9 cellular contexts compared by ENCODE assay signal in the genomic region with DNA sequence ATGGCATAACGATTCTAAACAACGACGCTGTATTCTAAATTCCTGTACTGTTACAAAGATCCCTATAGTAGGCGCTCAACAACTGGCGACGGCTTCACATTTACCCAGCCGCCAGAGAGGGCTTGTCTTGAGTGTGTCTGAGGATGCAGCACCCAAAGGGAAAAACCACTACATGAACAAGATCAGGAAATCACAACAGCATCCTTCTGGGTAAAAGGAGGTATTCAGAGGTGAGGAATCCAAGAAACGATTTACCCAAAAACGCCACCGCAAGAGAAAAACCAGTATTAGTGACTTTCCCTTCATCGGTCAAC. TPM values are rescaled to one million over a fixed set of nuclear protein-coding genes. Genes with fewer than 3 reads are reported as not detected.
DNase-seq lines count a peak whose midpoint lies in the region; ATAC-seq, FAIRE-seq and TF ChIP-seq lines count a peak whose summit lies in the region.
"Had no signal": no experiment of that assay in that cellular context is flagged by ENCODE, and none has a peak within 500 bp of the region (broad histone marks: within the 10 kb centered on the region; RNA-seq: fewer than 3 reads in every experiment).

No MANE protein-coding gene starts in this region.

- peak overlapping the region; percentile 93 for H3K4me3 ChIP-seq in BJ (ENCODE audit: low read depth, low read length)
- peak overlapping the region; percentile 65 to 94 (median 86) for H3K4me3 ChIP-seq in HepG2 (replicated peaks in 1 of 3; ENCODE audit: insufficient read depth in 1 of 3, low read depth in 2 of 3, low read length in 3 of 3)

- H3K36me3 ChIP-seq in BJ (ENCODE audit: control insufficient read depth, insufficient read depth, low read length) (no peaks in the 10 kb centered on the region), HepG2 (replicated peaks in 1 of 2; ENCODE audit: control insufficient read depth in 1 of 2, insufficient read depth in 2 of 2, low read length in 2 of 2) (no peaks in the 10 kb centered on the region)

- POLR2A ChIA-PET in BJ (lab: Charles Lee) (no interaction called here), HepG2 (lab: Yijun Ruan, JAX) (interaction anchor here (0.7 kb wide), 1 partner anchor 29 kb away, joined by 3 read pairs; no protein-coding TSS in a partner anchor)

- peak; percentile 82 for TF ChIP-seq CTCF in BJ (IDR thresholded peaks at IDR 0.05; ENCODE audit: insufficient read depth, low read depth, low read length)
- TF ChIP-seq CTCF in HepG2 (CRISPR knock-in tag; IDR thresholded peaks at IDR 0.05) = peak; percentile 74

- ATAC-seq in GM19035 (IDR thresholded peaks at IDR 0.05; ENCODE audit: unreplicated experiment) (peak; percentile 79), HG03354 (IDR thresholded peaks at IDR 0.05; ENCODE audit: poor library complexity, severe bottlenecking, unreplicated experiment) (peak; percentile 82), HepG2 (peak; percentile 88)

- CTCF ChIA-PET in BJ (lab: Yijun Ruan, JAX) = interaction anchor here (0.6 to 1.4 kb wide), 6 partner anchors 9 to 1171 kb away, joined by 3 to 4 read pairs (median 3); a partner anchor contains a TSS
- CTCF ChIA-PET in HepG2 (lab: Yijun Ruan, JAX; ENCODE audit: low intra/inter-chr PET ratio, low total read pairs) = interaction anchor here (2.8 kb wide), 1 partner anchor 43 kb away, joined by 19 read pairs; a partner anchor contains a TSS

- TF ChIP-seq POLR2A in HepG2 (IDR thresholded peaks at IDR 0.05; ENCODE audit: insufficient read depth in 1 of 2, low read depth in 2 of 2, low read length in 2 of 2) = no peak

- DNase-seq in BJ (ENCODE audit: low read depth) = no peak
- peak; percentile 81 to 90 for DNase-seq in NCI-H446 (lab: John Stamatoyannopoulos, UW)
- DNase-seq in activated CD4-positive, alpha-beta T cell treated with anti-CD3 and anti-CD28 coated beads for 1 hour = peak; percentile 46
- peak; percentile 89 for DNase-seq in dermis blood vessel endothelial cell
- DNase-seq in HepG2 (ENCODE audit: low spot score) = peak; percentile 66
- peak; percentile 75 for DNase-seq in stimulated activated CD4-positive, alpha-beta T cell treated with anti-CD3 and anti-CD28 coated beads, Interleukin-4, amount 100 ng/mL, for 24 hours

- peak overlapping the region; percentile 74 for H3K4me2 ChIP-seq in HepG2 (ENCODE audit: low read depth, low read length)

- H3K79me2 ChIP-seq in HepG2 (ENCODE audit: insufficient read depth, low read length) = peaks cover 28% of the 10 kb centered on the region

- H2AFZ ChIP-seq in HepG2 (ENCODE audit: low read length) = no peak overlapping the region

- peak overlapping the region; percentile 70 for H3K27ac ChIP-seq in HepG2 (ENCODE audit: extremely low read length, insufficient read depth, low read length)

- in situ Hi-C loops in HepG2 (cut with HindIII; ENCODE audit: extremely low pct_ligation_motif_present, low pct_unique_long_range_greater_than_20kb) = loop anchor here (5.0 kb wide), 2 partner anchors 77 to 122 kb away; no protein-coding TSS in a partner anchor

- peak overlapping the region; percentile 77 for H3K9ac ChIP-seq in HepG2 (ENCODE audit: insufficient read depth, low read depth, low read length)

- no peaks in the 10 kb centered on the region for H3K9me3 ChIP-seq in HepG2 (ENCODE audit: low read length)

- H4K20me1 ChIP-seq in HepG2 (ENCODE audit: insufficient read depth, low read length) = no peaks in the 10 kb centered on the region

- TF ChIP-seq RAD21 in HepG2 (CRISPR knock-in tag; IDR thresholded peaks at IDR 0.05) = peak; percentile 54

- peaks cover 21% of the 10 kb centered on the region for H3K4me1 ChIP-seq in HepG2 (ENCODE audit: insufficient read depth, low read length)

- intact Hi-C loops in HepG2 (cut with micrococcal nuclease; ENCODE audit: unreplicated experiment) = loop anchor here (1.0 to 2.0 kb wide), 3 partner anchors 43 to 123 kb away; a partner anchor contains a TSS

- FAIRE-seq in HepG2 (lab: Jason Lieb, UNC) = peak; percentile 56
- FAIRE-seq: colon had no signal

- H3K27me3 ChIP-seq in BJ (ENCODE audit: control insufficient read depth, insufficient read depth, low read length) = no peaks in the 10 kb centered on the region
- no peaks in the 10 kb centered on the region; a peak in 1 of 5 replicates for H3K27me3 ChIP-seq in HepG2 (ENCODE audit: control insufficient read depth in 1 of 2, insufficient read depth in 2 of 2, low read length in 2 of 2)

- WGBS in HepG2 (ENCODE audit: low lambda C conversion rate) = 0% methylated on average over 10 of the region's 11 CpGs

- BruUV-seq in HepG2 (replicated peaks; lab: Mats Ljungman, UMichigan) = no TSS peak

- TF ChIP-seq EP300 in HepG2 (IDR thresholded peaks at IDR 0.05; ENCODE audit: low read depth in 2 of 2, low read length in 2 of 2) = no peak
- TF ChIP-seq EP300 in HepG2 (CRISPR knock-in tag; IDR thresholded peaks at IDR 0.05; ENCODE audit: borderline replicate concordance) = no peak

TF ChIP-seq in HepG2, 621 proteins besides CTCF, POLR2A, EP300 and RAD21 (continues in another document):
- TF ChIP-seq, protein P1, sequence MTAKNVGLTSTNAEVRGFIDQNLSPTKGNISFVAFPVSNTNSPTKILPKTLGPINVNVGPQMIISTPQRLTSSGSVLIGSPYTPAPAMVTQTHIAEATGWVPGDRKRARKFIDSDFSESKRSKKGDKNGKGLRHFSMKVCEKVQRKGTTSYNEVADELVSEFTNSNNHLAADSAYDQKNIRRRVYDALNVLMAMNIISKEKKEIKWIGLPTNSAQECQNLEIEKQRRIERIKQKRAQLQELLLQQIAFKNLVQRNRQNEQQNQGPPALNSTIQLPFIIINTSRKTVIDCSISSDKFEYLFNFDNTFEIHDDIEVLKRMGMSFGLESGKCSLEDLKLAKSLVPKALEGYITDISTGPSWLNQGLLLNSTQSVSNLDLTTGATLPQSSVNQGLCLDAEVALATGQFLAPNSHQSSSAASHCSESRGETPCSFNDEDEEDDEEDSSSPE (CRISPR knock-in tag; IDR thresholded peaks at IDR 0.05) = no peak
- no peak for TF ChIP-seq RAD51 (IDR thresholded peaks at IDR 0.05; ENCODE audit: borderline replicate concordance)

RNA-seq across cellular contexts. Expression of a gene that starts 0.7 kb away (rescaled TPM):
- polyA plus RNA-seq in BJ (2011; rRNA removed) = 2.8 and 7.4 TPM in 2 replicates
- 3.0 and 3.1 TPM in 2 replicates for polyA minus RNA-seq in BJ (2011; rRNA and poly(A)+ RNA removed)
- 19.5 and 20.3 TPM in 2 replicates for total RNA-seq in dermis blood vessel endothelial cell
- total RNA-seq in HepG2 (2016; rRNA removed; fragmentation: Illumina TruSeq; extraction: Trizol) = 20.0 and 37.9 TPM in 2 replicates
- total RNA-seq in HepG2 (2016; cell fraction: cytosol; rRNA removed; fragmentation: Illumina TruSeq; extraction: Trizol; ENCODE audit: low read depth) = 1.3 and 1.7 TPM in 2 replicates
- 18.6 and 39.1 TPM in 2 replicates for total RNA-seq in HepG2 (2016; cell fraction: insoluble cytoplasmic fraction; rRNA removed; fragmentation: Illumina TruSeq; extraction: Trizol)
- total RNA-seq in HepG2 (2016; cell fraction: membrane; rRNA removed; fragmentation: Illumina TruSeq; extraction: Trizol) = 4.6 and 4.8 TPM in 2 replicates
- 9.9 and 10.9 TPM in 2 replicates for total RNA-seq in HepG2 (2016; cell fraction: nucleus; rRNA removed; fragmentation: Illumina TruSeq; extraction: Trizol)
- polyA plus RNA-seq in HepG2 (2011; rRNA removed) = 3.8 and 4.5 TPM in 2 replicates
- polyA plus RNA-seq in HepG2 (2011; cell fraction: cytosol; rRNA removed) = 1.4 and 2.4 TPM in 2 replicates
- 1.2 and 2.1 TPM in 2 replicates for polyA plus RNA-seq in HepG2 (2011; cell fraction: nucleus; rRNA removed)
- polyA plus RNA-seq in HepG2 (2012) = 9.7 and 10.0 TPM in 2 replicates
- polyA plus RNA-seq in HepG2 (2016; cell fraction: cytosol; fragmentation: Illumina TruSeq; extraction: Trizol; ENCODE audit: low read depth) = 0.32 and 0.58 TPM in 2 replicates
- 21.9 and 22.3 TPM in 2 replicates for polyA plus RNA-seq in HepG2 (2016; cell fraction: insoluble cytoplasmic fraction; fragmentation: Illumina TruSeq; extraction: Trizol; ENCODE audit: low read depth)
- polyA plus RNA-seq in HepG2 (2016; cell fraction: membrane; fragmentation: Illumina TruSeq; extraction: Trizol; ENCODE audit: low read depth) = 1.8 and 2.1 TPM in 2 replicates
- polyA plus RNA-seq in HepG2 (2016; cell fraction: nucleus; fragmentation: Illumina TruSeq; extraction: Trizol; ENCODE audit: insufficient read depth, low read depth) = 8.5 and 9.4 TPM in 2 replicates
- 1.7 and 4.1 TPM in 2 replicates for polyA minus RNA-seq in HepG2 (2011; rRNA and poly(A)+ RNA removed; ENCODE audit: low replicate concordance)
- 7.9 and 11.0 TPM in 2 replicates for polyA minus RNA-seq in HepG2 (2011; cell fraction: cytosol; rRNA and poly(A)+ RNA removed)
- 12.5 and 17.9 TPM in 2 replicates for polyA minus RNA-seq in HepG2 (2011; cell fraction: nucleus; rRNA and poly(A)+ RNA removed)

RNA-seq across cellular contexts. Expression of a gene that starts 43.1 kb away (rescaled TPM):
- polyA plus RNA-seq in BJ (2011; rRNA removed) (28.9 and 59.8 TPM in 2 replicates), HepG2 (2011; rRNA removed) (29.0 and 36.6 TPM in 2 replicates)
- polyA minus RNA-seq in BJ (2011; rRNA and poly(A)+ RNA removed) = 16.0 and 19.3 TPM in 2 replicates
- total RNA-seq in dermis blood vessel endothelial cell (123 and 136 TPM in 2 replicates), HepG2 (2016; rRNA removed; fragmentation: Illumina TruSeq; extraction: Trizol) (58.0 and 78.7 TPM in 2 replicates)
- total RNA-seq in HepG2 (2016; cell fraction: cytosol; rRNA removed; fragmentation: Illumina TruSeq; extraction: Trizol; ENCODE audit: low read depth) = 31.0 and 34.0 TPM in 2 replicates
- total RNA-seq in HepG2 (2016; cell fraction: insoluble cytoplasmic fraction; rRNA removed; fragmentation: Illumina TruSeq; extraction: Trizol) = 56.3 and 76.7 TPM in 2 replicates
- total RNA-seq in HepG2 (2016; cell fraction: membrane; rRNA removed; fragmentation: Illumina TruSeq; extraction: Trizol) = 28.2 and 36.2 TPM in 2 replicates
- 48.6 and 60.5 TPM in 2 replicates for total RNA-seq in HepG2 (2016; cell fraction: nucleus; rRNA removed; fragmentation: Illumina TruSeq; extraction: Trizol)
- polyA plus RNA-seq in HepG2 (2011; cell fraction: cytosol; rRNA removed) = 10.5 and 18.5 TPM in 2 replicates
- polyA plus RNA-seq in HepG2 (2011; cell fraction: nucleus; rRNA removed) = 38.2 and 50.6 TPM in 2 replicates
- polyA plus RNA-seq in HepG2 (2012) = 39.5 and 51.9 TPM in 2 replicates
- polyA plus RNA-seq in HepG2 (2016; cell fraction: cytosol; fragmentation: Illumina TruSeq; extraction: Trizol; ENCODE audit: low read depth) = 1.4 and 1.5 TPM in 2 replicates
- polyA plus RNA-seq in HepG2 (2016; cell fraction: insoluble cytoplasmic fraction; fragmentation: Illumina TruSeq; extraction: Trizol; ENCODE audit: low read depth) = 32.4 and 34.1 TPM in 2 replicates
- 3.2 and 4.1 TPM in 2 replicates for polyA plus RNA-seq in HepG2 (2016; cell fraction: membrane; fragmentation: Illumina TruSeq; extraction: Trizol; ENCODE audit: low read depth)
- polyA plus RNA-seq in HepG2 (2016; cell fraction: nucleus; fragmentation: Illumina TruSeq; extraction: Trizol; ENCODE audit: insufficient read depth, low read depth) = 61.0 and 74.0 TPM in 2 replicates
- 12.8 and 19.6 TPM in 2 replicates for polyA minus RNA-seq in HepG2 (2011; rRNA and poly(A)+ RNA removed; ENCODE audit: low replicate concordance)
- 42.8 and 49.6 TPM in 2 replicates for polyA minus RNA-seq in HepG2 (2011; cell fraction: cytosol; rRNA and poly(A)+ RNA removed)
- polyA minus RNA-seq in HepG2 (2011; cell fraction: nucleus; rRNA and poly(A)+ RNA removed) = 88.8 and 97.3 TPM in 2 replicates
